ENCODE assay signal across 1 cellular context in genomic region chr11:72787262-72788104, GRCh38.
TF ChIP-seq lines count a peak whose summit lies in the region.

No MANE protein-coding gene starts in this region.

TF ChIP-seq in HEK293, 187 proteins besides CTCF, POLR2A, EP300 and RAD21 (continued from another document):
- no peak for TF ChIP-seq GLI2 (tag by site-specific recombination; IDR thresholded peaks at IDR 0.05; ENCODE audit: borderline replicate concordance, low read depth)
